Comparison of ENCODE assay signal across 9 cellular contexts in the genomic region with DNA sequence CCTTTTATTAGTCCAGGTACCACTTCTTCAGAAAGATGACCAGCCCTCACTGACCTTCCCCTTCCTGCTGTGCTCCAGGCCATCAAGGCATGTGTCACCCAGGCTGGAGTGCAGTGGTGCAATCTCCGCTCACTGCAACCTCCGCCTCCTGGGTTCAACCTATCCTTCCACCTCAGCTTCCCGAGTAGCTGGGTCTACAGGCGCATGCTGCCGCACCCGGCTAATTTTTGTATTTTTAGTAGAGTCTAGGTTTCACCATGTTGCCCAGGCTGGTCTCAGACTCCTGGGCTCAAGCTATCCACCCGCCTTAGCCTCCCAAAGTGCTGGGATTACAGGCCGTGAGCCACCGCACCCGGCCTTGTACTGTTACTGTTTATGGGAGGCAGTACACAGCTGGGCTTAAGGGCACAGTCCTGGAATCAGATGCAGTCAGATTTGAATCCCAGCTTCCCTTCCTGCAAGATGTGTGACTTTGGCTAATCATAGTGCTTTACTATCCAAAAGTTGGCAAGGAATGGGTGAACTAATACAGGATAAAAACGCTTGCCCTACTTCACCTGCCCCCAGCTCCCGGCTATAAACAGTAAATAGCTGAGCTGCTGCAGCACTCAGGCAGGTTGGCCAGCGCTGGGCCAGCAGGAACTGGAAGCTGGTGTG. TPM values are rescaled to one million over a fixed set of nuclear protein-coding genes. Genes with fewer than 3 reads are reported as not detected.
DNase-seq lines count a peak whose midpoint lies in the region; ATAC-seq and TF ChIP-seq lines count a peak whose summit lies in the region.
"Had no signal": no experiment of that assay in that cellular context is flagged by ENCODE, and none has a peak within 500 bp of the region (broad histone marks: within the 10 kb centered on the region; RNA-seq: fewer than 3 reads in every experiment).

No MANE protein-coding gene starts in this region.

- CTCF ChIA-PET in naive thymus-derived CD4-positive, alpha-beta T cell (lab: Charles Lee) = interaction anchor here (0.6 to 2.2 kb wide), 10 partner anchors 9 to 175 kb away, joined by 3 to 12 read pairs (median 4); partner anchors contain the start of genes IK and NDUFA2

- H3K27ac Mint-ChIP-seq in IgD-negative memory B cell = peak overlapping the region; percentile 47 to 94 (median 93)
- peak overlapping the region; percentile 93 to 99 (median 98) for H3K27ac Mint-ChIP-seq in naive thymus-derived CD4-positive, alpha-beta T cell

- H3K4me1 ChIP-seq in duodenal mucosa (ENCODE audit: control insufficient read depth in 1 of 2, insufficient read depth in 2 of 2, low read length in 2 of 2) (peaks cover 41 to 42% of the 10 kb centered on the region in 2 donors), SJCRH30 (no peaks in the 10 kb centered on the region)
- H3K4me1 ChIP-seq in naive thymus-derived CD4-positive, alpha-beta T cell (ENCODE audit: control insufficient read depth in 2 of 2, insufficient read depth in 2 of 2, low read length in 2 of 2) = peaks cover 12 to 20% of the 10 kb centered on the region in 2 donors

- peak overlapping the region; percentile 36 to 84 for H3K9ac ChIP-seq in duodenal mucosa (ENCODE audit: low read depth in 1 of 2, low read length in 2 of 2)

- intact Hi-C loops in naive thymus-derived CD4-positive, alpha-beta T cell (cut with micrococcal nuclease) = loop anchor here (1.0 to 5.0 kb wide), 13 partner anchors 10 to 1090 kb away; partner anchors contain the start of genes ANKHD1 (in 2 of the 2), APBB3 (in 2 of the 2), SLC35A4 (in 2 of the 2) and SRA1 (in 2 of the 2)

- peaks cover 18 to 22% (median 20%) of the 10 kb centered on the region in 3 donors for H3K4me1 Mint-ChIP-seq in IgD-negative memory B cell
- peaks cover 22 to 48% (median 36%) of the 10 kb centered on the region in 7 donors for H3K4me1 Mint-ChIP-seq in naive thymus-derived CD4-positive, alpha-beta T cell

- H3K9me3 ChIP-seq in duodenal mucosa (ENCODE audit: control insufficient read depth in 1 of 2, low read length in 2 of 2) (no peaks in the 10 kb centered on the region), SJCRH30 (replicated peaks) (no peaks in the 10 kb centered on the region)
- no peaks in the 10 kb centered on the region for H3K9me3 ChIP-seq in naive thymus-derived CD4-positive, alpha-beta T cell (ENCODE audit: control insufficient read depth in 2 of 3, low read length in 3 of 3)

- DNase-seq in AG10803 (ENCODE audit: low read depth) (no peak), NCI-H774 (lab: John Stamatoyannopoulos, UW) (no peak), SJCRH30 (no peak)
- no peak for DNase-seq in naive thymus-derived CD4-positive, alpha-beta T cell
- no peak for DNase-seq in stimulated activated CD4-positive, alpha-beta T cell treated with anti-CD3 and anti-CD28 coated beads, Interleukin-2, amount 100 ng/mL, for 48 hours

- peak overlapping the region; percentile 96 for H3K27ac ChIP-seq in duodenal mucosa (ENCODE audit: low read depth, low read length)
- H3K27ac ChIP-seq in naive thymus-derived CD4-positive, alpha-beta T cell (ENCODE audit: low read depth, low read length) = peak overlapping the region; percentile 89
- no peak overlapping the region for H3K27ac ChIP-seq in SJCRH30

- H3K4me3 ChIP-seq in AG10803 (ENCODE audit: low read length) (peak overlapping the region; percentile 27), duodenal mucosa (ENCODE audit: low read depth in 1 of 2, low read length in 2 of 2) (peak overlapping the region; percentile 60 to 73), SJCRH30 (no peak overlapping the region)
- H3K4me3 ChIP-seq in naive thymus-derived CD4-positive, alpha-beta T cell (ENCODE audit: low read length) = peak overlapping the region; percentile 83

- H3K4me3 Mint-ChIP-seq in IgD-negative memory B cell = peak overlapping the region; percentile 71 to 94 (median 88)
- peak overlapping the region; percentile 85 to 99 (median 92) for H3K4me3 Mint-ChIP-seq in naive thymus-derived CD4-positive, alpha-beta T cell

- POLR2A ChIA-PET in naive thymus-derived CD4-positive, alpha-beta T cell (lab: Charles Lee) = interaction anchor here (0.6 to 11.7 kb wide), 22 partner anchors 8 to 983 kb away, joined by 3 to 248 read pairs (median 4); partner anchors contain the start of genes ANKHD1, APBB3, CD14 and HARS1

- H3K27me3 Mint-ChIP-seq in IgD-negative memory B cell = no peaks in the 10 kb centered on the region
- no peaks in the 10 kb centered on the region for H3K27me3 Mint-ChIP-seq in naive thymus-derived CD4-positive, alpha-beta T cell

- ATAC-seq in naive thymus-derived CD4-positive, alpha-beta T cell = no peak
- no peak for ATAC-seq in GM18505 (IDR thresholded peaks at IDR 0.05; ENCODE audit: unreplicated experiment)

- peaks cover 7% of the 10 kb centered on the region for H3K36me3 Mint-ChIP-seq in IgD-negative memory B cell
- H3K36me3 Mint-ChIP-seq in naive thymus-derived CD4-positive, alpha-beta T cell = peaks cover 11 to 36% (median 13%) of the 10 kb centered on the region in 5 donors

- H3K36me3 ChIP-seq in duodenal mucosa (ENCODE audit: control insufficient read depth in 1 of 2, insufficient read depth in 2 of 2, low read length in 2 of 2) (peaks cover 16 to 39% of the 10 kb centered on the region in 2 donors), SJCRH30 (peaks cover 52% of the 10 kb centered on the region)
- H3K36me3 ChIP-seq in naive thymus-derived CD4-positive, alpha-beta T cell (ENCODE audit: control insufficient read depth in 2 of 3, insufficient read depth in 3 of 3, low read length in 3 of 3) = peaks cover 10 to 33% (median 15%) of the 10 kb centered on the region in 3 experiments

- H3K27me3 ChIP-seq in duodenal mucosa (ENCODE audit: control insufficient read depth in 1 of 2, insufficient read depth in 2 of 2, low read length in 2 of 2) (no peaks in the 10 kb centered on the region), SJCRH30 (no peaks in the 10 kb centered on the region)
- H3K27me3 ChIP-seq in naive thymus-derived CD4-positive, alpha-beta T cell (ENCODE audit: control insufficient read depth in 2 of 2, insufficient read depth in 2 of 2, low read length in 2 of 2) = no peaks in the 10 kb centered on the region

- TF ChIP-seq CTCF in AG10803 (conservative IDR thresholded peaks at IDR 0.05; ENCODE audit: low read length) = no peak

- no peaks in the 10 kb centered on the region for H3K9me3 Mint-ChIP-seq in IgD-negative memory B cell
- H3K9me3 Mint-ChIP-seq in naive thymus-derived CD4-positive, alpha-beta T cell = no peaks in the 10 kb centered on the region

- TF ChIP-seq POLR2A in GM18505 (IDR thresholded peaks at IDR 0.05; ENCODE audit: borderline replicate concordance, extremely low read depth, insufficient read depth, insufficient read length) = no peak

RNA-seq across cellular contexts. Expression of gene EIF4EBP3, which starts 0.5 kb away (rescaled TPM):
- 32.9 TPM for polyA plus RNA-seq in IgD-negative memory B cell
- total RNA-seq in naive thymus-derived CD4-positive, alpha-beta T cell = 10 to 100 TPM; 12.5 to 19.5 (median 16.2) TPM
- polyA plus RNA-seq in naive thymus-derived CD4-positive, alpha-beta T cell = 10 to 100 TPM; 61.7 to 80.8 TPM
- total RNA-seq in SJCRH30 (2014; rRNA removed; shearing (Covaris generic)) = 0.57 and 1.3 TPM in 2 replicates
- total RNA-seq: myocyte had no signal

RNA-seq across cellular contexts. Expression of gene SRA1, which starts 10.3 kb away (rescaled TPM):
- polyA plus RNA-seq in IgD-negative memory B cell = 31.8 TPM
- total RNA-seq in naive thymus-derived CD4-positive, alpha-beta T cell = 10 to 100 TPM; 23.8 to 45.5 (median 34.0) TPM
- polyA plus RNA-seq in naive thymus-derived CD4-positive, alpha-beta T cell = 10 to 100 TPM; 31.1 to 34.4 TPM
- total RNA-seq in SJCRH30 (2014; rRNA removed; shearing (Covaris generic)) = 27.5 and 36.1 TPM in 2 replicates

RNA-seq across cellular contexts. Expression of gene APBB3, which starts 17.4 kb away (rescaled TPM):
- polyA plus RNA-seq in IgD-negative memory B cell = 4.4 TPM
- 10 to 100 TPM; 37.9 to 77.8 (median 72.4) TPM for total RNA-seq in naive thymus-derived CD4-positive, alpha-beta T cell
- 1 to 10 TPM; 6.3 to 6.8 TPM for polyA plus RNA-seq in naive thymus-derived CD4-positive, alpha-beta T cell
- 10.2 and 16.9 TPM in 2 replicates for total RNA-seq in SJCRH30 (2014; rRNA removed; shearing (Covaris generic))

RNA-seq across cellular contexts. Expression of gene SLC35A4, which starts 17.6 kb away (rescaled TPM):
- polyA plus RNA-seq in IgD-negative memory B cell = 79.8 TPM
- 10 to 100 TPM; 40.4 to 90.1 (median 52.4) TPM for total RNA-seq in naive thymus-derived CD4-positive, alpha-beta T cell
- polyA plus RNA-seq in naive thymus-derived CD4-positive, alpha-beta T cell = 100 to 1,000 TPM; 112 to 142 TPM
- total RNA-seq in SJCRH30 (2014; rRNA removed; shearing (Covaris generic)) = 61.2 and 62.3 TPM in 2 replicates
